Comparison of ENCODE assay signal across 1 cellular context in genomic region chr3:46979958-46980497, GRCh38.
TF ChIP-seq lines count a peak whose summit lies in the region.

No MANE protein-coding gene starts in this region.

TF ChIP-seq in K562, 482 proteins besides CTCF, POLR2A, EP300 and RAD21 (continued from another document and continues in another):
- TF ChIP-seq, protein P1, sequence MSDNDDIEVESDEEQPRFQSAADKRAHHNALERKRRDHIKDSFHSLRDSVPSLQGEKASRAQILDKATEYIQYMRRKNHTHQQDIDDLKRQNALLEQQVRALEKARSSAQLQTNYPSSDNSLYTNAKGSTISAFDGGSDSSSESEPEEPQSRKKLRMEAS (CRISPR knock-in tag; IDR thresholded peaks at IDR 0.05): peak; percentile 58; the same call in 1 of the 2 replicates
- TF ChIP-seq, protein P2, sequence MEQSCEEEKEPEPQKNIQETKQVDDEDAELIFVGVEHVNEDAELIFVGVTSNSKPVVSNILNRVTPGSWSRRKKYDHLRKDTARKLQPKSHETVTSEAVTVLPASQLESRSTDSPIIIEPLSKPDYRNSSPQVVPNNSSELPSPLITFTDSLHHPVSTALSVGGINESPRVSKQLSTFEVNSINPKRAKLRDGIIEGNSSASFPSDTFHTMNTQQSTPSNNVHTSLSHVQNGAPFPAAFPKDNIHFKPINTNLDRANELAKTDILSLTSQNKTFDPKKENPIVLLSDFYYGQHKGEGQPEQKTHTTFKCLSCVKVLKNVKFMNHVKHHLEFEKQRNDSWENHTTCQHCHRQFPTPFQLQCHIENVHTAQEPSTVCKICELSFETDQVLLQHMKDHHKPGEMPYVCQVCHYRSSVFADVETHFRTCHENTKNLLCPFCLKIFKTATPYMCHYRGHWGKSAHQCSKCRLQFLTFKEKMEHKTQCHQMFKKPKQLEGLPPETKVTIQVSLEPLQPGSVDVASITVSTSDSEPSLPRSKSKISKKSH (CRISPR knock-in tag; IDR thresholded peaks at IDR 0.05): no peak
- no peak for TF ChIP-seq NFE2 (IDR thresholded peaks at IDR 0.05; ENCODE audit: low read depth)
- TF ChIP-seq, protein P3, sequence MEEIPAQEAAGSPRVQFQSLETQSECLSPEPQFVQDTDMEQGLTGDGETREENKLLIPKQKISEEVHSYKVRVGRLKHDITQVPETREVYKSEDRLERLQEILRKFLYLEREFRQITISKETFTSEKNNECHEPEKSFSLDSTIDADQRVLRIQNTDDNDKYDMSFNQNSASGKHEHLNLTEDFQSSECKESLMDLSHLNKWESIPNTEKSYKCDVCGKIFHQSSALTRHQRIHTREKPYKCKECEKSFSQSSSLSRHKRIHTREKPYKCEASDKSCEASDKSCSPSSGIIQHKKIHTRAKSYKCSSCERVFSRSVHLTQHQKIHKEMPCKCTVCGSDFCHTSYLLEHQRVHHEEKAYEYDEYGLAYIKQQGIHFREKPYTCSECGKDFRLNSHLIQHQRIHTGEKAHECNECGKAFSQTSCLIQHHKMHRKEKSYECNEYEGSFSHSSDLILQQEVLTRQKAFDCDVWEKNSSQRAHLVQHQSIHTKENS (CRISPR knock-in tag; IDR thresholded peaks at IDR 0.05): no peak
- TF ChIP-seq MYC (IDR thresholded peaks at IDR 0.05; ENCODE audit: low read depth, low read length): 0 out of 2 replicates have a peak, but pooled peaks have one; percentile 9
- no peak for TF ChIP-seq MYC (CRISPR knock-in tag; IDR thresholded peaks at IDR 0.05; ENCODE audit: borderline replicate concordance, low read depth)
- TF ChIP-seq ZNF23 (CRISPR knock-in tag; IDR thresholded peaks at IDR 0.05): no peak
- TF ChIP-seq KAT2B (IDR thresholded peaks at IDR 0.05; ENCODE audit: low read depth, low read length): no peak
- TF ChIP-seq NFXL1 (CRISPR knock-in tag; IDR thresholded peaks at IDR 0.05): no peak
- no peak for TF ChIP-seq ZNF274 (IDR thresholded peaks at IDR 0.05; ENCODE audit: borderline replicate concordance, low read depth, low read length)
- TF ChIP-seq ZNF134 (CRISPR knock-in tag; conservative IDR thresholded peaks at IDR 0.05): no peak
- TF ChIP-seq RHOXF2B (CRISPR knock-in tag; conservative IDR thresholded peaks at IDR 0.05): no peak
- no peak for TF ChIP-seq ZNF445 (CRISPR knock-in tag; IDR thresholded peaks at IDR 0.05; ENCODE audit: low read depth)
- TF ChIP-seq E2F4 (CRISPR knock-in tag; IDR thresholded peaks at IDR 0.05; ENCODE audit: low read depth): 0 out of 2 replicates have a peak, but pooled peaks have one; percentile 59
- TF ChIP-seq ZBTB26 (CRISPR knock-in tag; IDR thresholded peaks at IDR 0.05): no peak
- no peak for TF ChIP-seq MCM7 (IDR thresholded peaks at IDR 0.05)
- no peak for TF ChIP-seq POLR2AphosphoS5 (IDR thresholded peaks at IDR 0.05; ENCODE audit: control insufficient read depth, insufficient read depth, low read depth, low read length)
- no peak for TF ChIP-seq PRMT5 (CRISPR knock-in tag; IDR thresholded peaks at IDR 0.05)
- TF ChIP-seq, protein P4, sequence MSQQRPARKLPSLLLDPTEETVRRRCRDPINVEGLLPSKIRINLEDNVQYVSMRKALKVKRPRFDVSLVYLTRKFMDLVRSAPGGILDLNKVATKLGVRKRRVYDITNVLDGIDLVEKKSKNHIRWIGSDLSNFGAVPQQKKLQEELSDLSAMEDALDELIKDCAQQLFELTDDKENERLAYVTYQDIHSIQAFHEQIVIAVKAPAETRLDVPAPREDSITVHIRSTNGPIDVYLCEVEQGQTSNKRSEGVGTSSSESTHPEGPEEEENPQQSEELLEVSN (IDR thresholded peaks at IDR 0.05; ENCODE audit: borderline replicate concordance in 1 of 2, extremely low read depth in 1 of 2, insufficient read depth in 1 of 2, insufficient read length in 1 of 2, low read depth in 1 of 2, low read length in 1 of 2, poor library complexity in 1 of 2, severe bottlenecking in 1 of 2): peak in 1 of 2 experiments; percentile 60
- no peak for TF ChIP-seq NCOR1 (IDR thresholded peaks at IDR 0.05)
- no peak; the same call in 1 of the 2 replicates for TF ChIP-seq ZNF766 (CRISPR knock-in tag; conservative IDR thresholded peaks at IDR 0.05)
- no peak for TF ChIP-seq KDM5B (IDR thresholded peaks at IDR 0.05; ENCODE audit: insufficient replicate concordance, low read depth, low read length)
- TF ChIP-seq KAT7 (CRISPR knock-in tag; IDR thresholded peaks at IDR 0.05; ENCODE audit: borderline replicate concordance): 0 out of 2 replicates have a peak, but pooled peaks have one; percentile 54
- TF ChIP-seq NFE2L1 (tag; IDR thresholded peaks at IDR 0.05; ENCODE audit: borderline replicate concordance, low read depth): no peak
- TF ChIP-seq HLTF (IDR thresholded peaks at IDR 0.05): no peak
- TF ChIP-seq CHCHD3 (CRISPR knock-in tag; IDR thresholded peaks at IDR 0.05): no peak
- TF ChIP-seq AFF4 (CRISPR knock-in tag; IDR thresholded peaks at IDR 0.05): 0 out of 2 replicates have a peak, but pooled peaks have one; percentile 44
- TF ChIP-seq EGR1 (conservative IDR thresholded peaks at IDR 0.05): peak; percentile 33
- no peak for TF ChIP-seq THRB (CRISPR knock-in tag; conservative IDR thresholded peaks at IDR 0.05)
- TF ChIP-seq FOXK1 (CRISPR knock-in tag; IDR thresholded peaks at IDR 0.05; ENCODE audit: borderline replicate concordance): no peak
- no peak for TF ChIP-seq SMAD3 (CRISPR knock-in tag; conservative IDR thresholded peaks at IDR 0.05)
- TF ChIP-seq HES1 (IDR thresholded peaks at IDR 0.05; ENCODE audit: low read depth): no peak
- 0 out of 2 replicates have a peak, but pooled peaks have one; percentile 47 for TF ChIP-seq ZBTB7A (IDR thresholded peaks at IDR 0.05; ENCODE audit: borderline replicate concordance, control insufficient read depth, low read depth, low read length)
- TF ChIP-seq SRSF7 (optimal IDR thresholded peaks at IDR 0.05; ENCODE audit: low read depth, low read length): no peak
- no peak for TF ChIP-seq SMARCB1 (IDR thresholded peaks at IDR 0.05; ENCODE audit: insufficient read length, low read depth)
- TF ChIP-seq, protein P5, sequence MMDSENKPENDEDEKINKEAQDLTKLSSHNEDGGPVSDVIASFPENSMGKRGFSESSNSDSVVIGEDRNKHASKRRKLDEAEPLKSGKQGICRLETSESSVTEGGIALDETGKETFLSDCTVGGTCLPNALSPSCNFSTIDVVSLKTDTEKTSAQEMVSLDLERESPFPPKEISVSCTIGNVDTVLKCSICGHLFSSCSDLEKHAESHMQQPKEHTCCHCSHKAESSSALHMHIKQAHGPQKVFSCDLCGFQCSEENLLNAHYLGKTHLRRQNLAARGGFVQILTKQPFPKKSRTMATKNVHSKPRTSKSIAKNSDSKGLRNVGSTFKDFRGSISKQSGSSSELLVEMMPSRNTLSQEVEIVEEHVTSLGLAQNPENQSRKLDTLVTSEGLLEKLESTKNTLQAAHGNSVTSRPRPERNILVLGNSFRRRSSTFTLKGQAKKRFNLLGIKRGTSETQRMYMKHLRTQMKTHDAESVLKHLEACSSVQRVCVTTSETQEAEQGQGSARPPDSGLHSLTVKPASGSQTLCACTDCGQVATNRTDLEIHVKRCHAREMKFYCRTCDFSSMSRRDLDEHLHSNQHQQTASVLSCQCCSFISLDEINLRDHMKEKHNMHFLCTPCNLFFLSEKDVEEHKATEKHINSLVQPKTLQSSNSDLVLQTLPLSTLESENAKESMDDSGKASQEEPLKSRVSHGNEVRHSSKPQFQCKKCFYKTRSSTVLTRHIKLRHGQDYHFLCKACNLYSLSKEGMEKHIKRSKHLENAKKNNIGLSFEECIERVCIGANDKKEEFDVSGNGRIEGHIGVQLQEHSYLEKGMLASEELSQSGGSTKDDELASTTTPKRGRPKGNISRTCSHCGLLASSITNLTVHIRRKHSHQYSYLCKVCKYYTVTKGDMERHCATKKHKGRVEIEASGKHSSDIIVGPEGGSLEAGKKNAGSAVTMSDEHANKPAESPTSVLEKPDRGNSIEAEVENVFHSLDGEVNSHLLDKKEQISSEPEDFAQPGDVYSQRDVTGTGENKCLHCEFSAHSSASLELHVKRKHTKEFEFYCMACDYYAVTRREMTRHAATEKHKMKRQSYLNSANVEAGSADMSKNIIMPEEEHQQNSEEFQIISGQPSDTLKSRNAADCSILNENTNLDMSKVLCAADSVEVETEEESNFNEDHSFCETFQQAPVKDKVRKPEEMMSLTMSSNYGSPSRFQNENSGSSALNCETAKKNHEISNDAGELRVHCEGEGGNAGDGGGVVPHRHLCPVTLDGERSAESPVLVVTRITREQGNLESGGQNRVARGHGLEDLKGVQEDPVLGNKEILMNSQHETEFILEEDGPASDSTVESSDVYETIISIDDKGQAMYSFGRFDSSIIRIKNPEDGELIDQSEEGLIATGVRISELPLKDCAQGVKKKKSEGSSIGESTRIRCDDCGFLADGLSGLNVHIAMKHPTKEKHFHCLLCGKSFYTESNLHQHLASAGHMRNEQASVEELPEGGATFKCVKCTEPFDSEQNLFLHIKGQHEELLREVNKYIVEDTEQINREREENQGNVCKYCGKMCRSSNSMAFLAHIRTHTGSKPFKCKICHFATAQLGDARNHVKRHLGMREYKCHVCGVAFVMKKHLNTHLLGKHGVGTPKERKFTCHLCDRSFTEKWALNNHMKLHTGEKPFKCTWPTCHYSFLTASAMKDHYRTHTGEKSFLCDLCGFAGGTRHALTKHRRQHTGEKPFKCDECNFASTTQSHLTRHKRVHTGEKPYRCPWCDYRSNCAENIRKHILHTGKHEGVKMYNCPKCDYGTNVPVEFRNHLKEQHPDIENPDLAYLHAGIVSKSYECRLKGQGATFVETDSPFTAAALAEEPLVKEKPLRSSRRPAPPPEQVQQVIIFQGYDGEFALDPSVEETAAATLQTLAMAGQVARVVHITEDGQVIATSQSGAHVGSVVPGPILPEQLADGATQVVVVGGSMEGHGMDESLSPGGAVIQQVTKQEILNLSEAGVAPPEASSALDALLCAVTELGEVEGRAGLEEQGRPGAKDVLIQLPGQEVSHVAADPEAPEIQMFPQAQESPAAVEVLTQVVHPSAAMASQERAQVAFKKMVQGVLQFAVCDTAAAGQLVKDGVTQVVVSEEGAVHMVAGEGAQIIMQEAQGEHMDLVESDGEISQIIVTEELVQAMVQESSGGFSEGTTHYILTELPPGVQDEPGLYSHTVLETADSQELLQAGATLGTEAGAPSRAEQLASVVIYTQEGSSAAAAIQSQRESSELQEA (IDR thresholded peaks at IDR 0.05; ENCODE audit: low read depth): no peak
- no peak for TF ChIP-seq ZNF165 (CRISPR knock-in tag; IDR thresholded peaks at IDR 0.05; ENCODE audit: borderline replicate concordance)
- TF ChIP-seq BCOR (IDR thresholded peaks at IDR 0.05): 0 out of 2 replicates have a peak, but pooled peaks have one; percentile 44
- TF ChIP-seq ZNF561 (CRISPR knock-in tag; conservative IDR thresholded peaks at IDR 0.05): no peak
- TF ChIP-seq ZZZ3 (IDR thresholded peaks at IDR 0.05): no peak
- TF ChIP-seq GTF2E2 (tag; IDR thresholded peaks at IDR 0.05): no peak
- TF ChIP-seq GABPA (tag; conservative IDR thresholded peaks at IDR 0.05; ENCODE audit: low read depth): no peak
- no peak for TF ChIP-seq SP2 (IDR thresholded peaks at IDR 0.05; ENCODE audit: extremely low read depth, low read depth, low read length, poor library complexity, severe bottlenecking)
- no peak for TF ChIP-seq PTRF (tag; IDR thresholded peaks at IDR 0.05)
